ENCODE assay signal across 20 cellular contexts in the genomic region with DNA sequence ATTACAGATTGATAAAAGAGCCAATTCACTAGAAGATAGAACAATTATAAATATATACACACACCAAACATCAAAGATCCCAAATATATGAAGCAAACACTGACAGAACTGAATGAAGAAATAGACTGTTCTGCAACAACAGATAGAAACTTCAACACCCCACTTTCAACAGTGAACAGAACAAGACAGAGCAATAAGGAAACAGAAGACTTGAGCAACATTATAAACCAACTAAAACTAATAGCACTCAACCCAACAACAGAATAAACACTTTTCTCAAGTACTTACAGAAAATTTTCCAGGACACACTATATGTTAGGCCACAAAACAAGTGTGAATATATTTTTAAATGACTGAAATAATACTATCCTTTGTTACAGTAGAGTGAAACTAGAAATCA.
"Had no signal": no experiment of that assay in that cellular context is flagged by ENCODE, and none has a peak within 500 bp of the region (broad histone marks: within the 10 kb centered on the region; RNA-seq: fewer than 3 reads in every experiment).

No MANE protein-coding gene starts in this region.

- DNase-seq: activated CD4-positive, alpha-beta T cell treated with anti-CD3 and anti-CD28 coated beads, Interleukin-2, amount 10 ng/mL, durations not matched to agents 7 days and 5 days; activated CD4-positive, CD25-positive, alpha-beta regulatory T cell; activated CD8-positive, alpha-beta memory T cell treated with anti-CD3 and anti-CD28 coated beads, Interleukin-2, amount 50 U/mL, for 48 hours; activated gamma-delta T cell; activated T-cell treated with anti-CD3 and anti-CD28 coated beads, Interleukin-2, amount 50 U/mL, for 72 hours; brain microvascular endothelial cell; cortex of kidney; effector CD4-positive, alpha-beta T cell; esophagus squamous epithelium; islet precursor cell; left ventricle myocardium superior; occipital lobe; stimulated activated CD4-positive, alpha-beta T cell treated with anti-CD3 and anti-CD28 coated beads, Interleukin-15, amount 100 ng/mL, for 24 hours; stimulated activated CD4-positive, alpha-beta T cell treated with anti-CD3 and anti-CD28 coated beads, Interleukin-4, amount 100 ng/mL, for 1 hour; stimulated activated naive CD4-positive, alpha-beta T cell treated with Interleukin-2 at 50 U/mL for 16 hours; substantia nigra; transverse colon had no signal

- H3K4me3 ChIP-seq: esophagus squamous epithelium, hepatocyte, transverse colon had no signal

- H3K79me2 ChIP-seq: hepatocyte had no signal

- H3K4me2 ChIP-seq: hepatocyte had no signal

- H3K36me3 ChIP-seq: brain microvascular endothelial cell, esophagus squamous epithelium, transverse colon had no signal

- H2AFZ ChIP-seq: hepatocyte had no signal

- H3K9me3 ChIP-seq: esophagus squamous epithelium, transverse colon had no signal

- ATAC-seq: activated T-cell treated with anti-CD3 and anti-CD28 coated beads, Interleukin-2, amount 50 U/mL, for 72 hours; left ventricle myocardium superior had no signal

- H3K27me3 Mint-ChIP-seq: activated CD4-positive, alpha-beta T cell treated with anti-CD3 and anti-CD28 coated beads, Interleukin-2, amount 10 ng/mL, durations not matched to agents 7 days and 5 days; activated naive CD8-positive, alpha-beta T cell had no signal

- H3K27ac Mint-ChIP-seq: activated CD4-positive, alpha-beta T cell treated with anti-CD3 and anti-CD28 coated beads, Interleukin-2, amount 10 ng/mL, durations not matched to agents 7 days and 5 days; nephron had no signal

- H3K27ac ChIP-seq: brain microvascular endothelial cell, esophagus squamous epithelium, hepatocyte, transverse colon had no signal

- H3K27me3 ChIP-seq: brain microvascular endothelial cell, esophagus squamous epithelium, hepatocyte, transverse colon had no signal

- H3K4me3 Mint-ChIP-seq: activated CD4-positive, alpha-beta T cell treated with anti-CD3 and anti-CD28 coated beads, Interleukin-2, amount 10 ng/mL, durations not matched to agents 7 days and 5 days; activated naive CD8-positive, alpha-beta T cell; activated T-cell treated with anti-CD3 and anti-CD28 coated beads, Interleukin-2, amount 50 U/mL, for 72 hours; nephron had no signal
